In the genomic region with DNA sequence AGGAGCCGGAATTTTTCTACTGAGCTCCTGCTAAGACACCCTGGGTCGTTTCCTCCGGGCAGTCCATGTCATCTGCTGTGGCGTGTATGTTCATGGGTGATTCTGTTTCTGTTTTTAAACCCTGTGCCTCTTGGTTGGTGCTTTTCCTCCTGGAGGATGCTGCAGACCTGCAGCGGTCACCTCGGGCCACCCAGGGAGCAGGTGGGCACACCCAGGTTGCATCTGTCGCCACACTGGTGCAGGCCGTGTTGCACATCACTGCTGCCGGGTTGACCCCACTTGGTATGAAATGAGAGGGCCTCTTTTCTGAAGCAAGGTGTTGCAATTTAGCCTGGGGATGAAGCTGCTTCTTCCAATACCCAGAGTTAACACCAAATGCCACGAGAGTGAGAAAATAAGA, we compare ENCODE assay signal across 14 cellular contexts.
DNase-seq lines count a peak whose midpoint lies in the region; ATAC-seq and TF ChIP-seq lines count a peak whose summit lies in the region.
"Had no signal": no experiment of that assay in that cellular context is flagged by ENCODE, and none has a peak within 500 bp of the region (broad histone marks: within the 10 kb centered on the region; RNA-seq: fewer than 3 reads in every experiment).

No MANE protein-coding gene starts in this region.

- peak overlapping the region in 10 of 12 donors; percentile 46 to 90 (median 72) for H3K27ac ChIP-seq in heart left ventricle
- peak overlapping the region; percentile 28 for H3K27ac ChIP-seq in SU-DHL-6 (ENCODE audit: low read depth, low read length)
- peak overlapping the region; percentile 13 for H3K27ac ChIP-seq in mesendoderm (ENCODE audit: low read depth, low read length)
- peak overlapping the region in 3 of 4 donors; percentile 72 to 90 (median 84) for H3K27ac ChIP-seq in transverse colon
- H3K27ac ChIP-seq in lower lobe of right lung = no peak overlapping the region

- peaks cover 26% of the 10 kb centered on the region for H3F3A ChIP-seq in SU-DHL-6 (ENCODE audit: insufficient read depth)

- H3K36me3 ChIP-seq in heart left ventricle = no peaks in the 10 kb centered on the region
- H3K36me3 ChIP-seq in SU-DHL-6 (ENCODE audit: low read length) = no peaks in the 10 kb centered on the region
- no peaks in the 10 kb centered on the region for H3K36me3 ChIP-seq in mesendoderm (ENCODE audit: control insufficient read depth, insufficient read depth, low read length)
- no peaks in the 10 kb centered on the region for H3K36me3 ChIP-seq in transverse colon
- H3K36me3 ChIP-seq in lower lobe of right lung = no peaks in the 10 kb centered on the region

- H4K20me1 ChIP-seq in SU-DHL-6 (ENCODE audit: low read depth, low read length) = no peaks in the 10 kb centered on the region; the same call in 1 of the 2 replicates

- H3K9me3 ChIP-seq in heart left ventricle = no peaks in the 10 kb centered on the region
- no peaks in the 10 kb centered on the region for H3K9me3 ChIP-seq in SU-DHL-6 (ENCODE audit: insufficient read depth, low read length)
- no peaks in the 10 kb centered on the region for H3K9me3 ChIP-seq in transverse colon
- no peaks in the 10 kb centered on the region for H3K9me3 ChIP-seq in lower lobe of right lung

- peaks cover 26% of the 10 kb centered on the region for H3K79me1 ChIP-seq in mesendoderm (ENCODE audit: low read length)

- H3K4me3 ChIP-seq in heart left ventricle = no peak overlapping the region
- no peak overlapping the region for H3K4me3 ChIP-seq in SU-DHL-6 (ENCODE audit: insufficient read depth, low read length, poor library complexity, severe bottlenecking)
- H3K4me3 ChIP-seq in mesendoderm (ENCODE audit: low read length) = no peak overlapping the region
- H3K4me3 ChIP-seq in transverse colon = no peak overlapping the region
- no peak overlapping the region for H3K4me3 ChIP-seq in lower lobe of right lung

- no peak for TF ChIP-seq POLR2A in heart left ventricle (IDR thresholded peaks at IDR 0.05)
- no peak for TF ChIP-seq POLR2A in transverse colon (IDR thresholded peaks at IDR 0.05)

- WGBS in heart left ventricle, 4 donors = 66 to 83% (median 82%) methylated on average over 10 of the region's 10 CpGs
- no CpG with 5 or more reads among the region's 10 CpGs for WGBS in mesendoderm (ENCODE audit: extremely low coverage, insufficient coverage, low lambda C conversion rate)
- 90% methylated on average over 10 of the region's 10 CpGs; no CpG with 5 or more reads in 1 of the 2 donors for WGBS in transverse colon (ENCODE audit: low coverage in 1 of 2), 2 donors

- intact Hi-C loops in heart left ventricle (cut with DNase I) = no loop called here
- intact Hi-C loops in left cardiac atrium (cut with DNase I) = no loop called here
- intact Hi-C loops in transverse colon (cut with DNase I; ENCODE audit: low total_unique reads) = loop anchor here (5.0 kb wide), 1 partner anchor 32 kb away; no protein-coding TSS in a partner anchor
- intact Hi-C loops in lower lobe of right lung (cut with DNase I) = no loop called here

- no peak for TF ChIP-seq CTCF in heart left ventricle (IDR thresholded peaks at IDR 0.05)
- no peak for TF ChIP-seq CTCF in SU-DHL-6 (IDR thresholded peaks at IDR 0.05; ENCODE audit: insufficient read depth, low read length, poor library complexity, severe bottlenecking)
- TF ChIP-seq CTCF in transverse colon (IDR thresholded peaks at IDR 0.05) = no peak
- TF ChIP-seq CTCF in lower lobe of right lung (IDR thresholded peaks at IDR 0.05) = no peak

- H3K4me1 ChIP-seq in heart left ventricle (peaks cover 2 to 84% (median 59%) of the 10 kb centered on the region in 12 donors), mesendoderm (ENCODE audit: control insufficient read depth, low read depth, low read length) (peaks cover 17% of the 10 kb centered on the region), transverse colon (peaks cover 32 to 49% (median 39%) of the 10 kb centered on the region in 4 donors), lower lobe of right lung (peaks cover 32% of the 10 kb centered on the region)

- no peaks in the 10 kb centered on the region for H3K9me2 ChIP-seq in SU-DHL-6 (replicated peaks; ENCODE audit: insufficient read depth, low read length)

- H3K9ac ChIP-seq in SU-DHL-6 (ENCODE audit: low read length) (no peak overlapping the region), mesendoderm (ENCODE audit: low read length) (no peak overlapping the region)

- no peak overlapping the region for H4K8ac ChIP-seq in mesendoderm (ENCODE audit: low read depth, low read length)

- no peak overlapping the region for H2BK15ac ChIP-seq in mesendoderm (replicated peaks; ENCODE audit: low read depth)

- no peak for TF ChIP-seq EP300 in transverse colon (IDR thresholded peaks at IDR 0.05; ENCODE audit: low read depth)

- no peaks in the 10 kb centered on the region for H3K27me3 ChIP-seq in heart left ventricle
- no peaks in the 10 kb centered on the region for H3K27me3 ChIP-seq in SU-DHL-6 (ENCODE audit: low read length)
- H3K27me3 ChIP-seq in mesendoderm (ENCODE audit: insufficient read depth, low read length, poor library complexity) = no peaks in the 10 kb centered on the region
- no peaks in the 10 kb centered on the region for H3K27me3 ChIP-seq in transverse colon
- no peaks in the 10 kb centered on the region for H3K27me3 ChIP-seq in lower lobe of right lung (ENCODE audit: low read depth)

- H3K18ac ChIP-seq in mesendoderm (ENCODE audit: low read length) = peak overlapping the region; percentile 65

- no peak overlapping the region for H4K5ac ChIP-seq in mesendoderm (ENCODE audit: low read length)

- H3K4me2 ChIP-seq in SU-DHL-6 (ENCODE audit: low read depth, low read length, poor library complexity, severe bottlenecking) (no peak overlapping the region), mesendoderm (ENCODE audit: low read length) (no peak overlapping the region)

- H3K79me2 ChIP-seq in SU-DHL-6 (ENCODE audit: insufficient read depth, low read length) (peaks cover 100% of the 10 kb centered on the region), mesendoderm (ENCODE audit: control insufficient read depth, insufficient read depth, low read length) (peaks cover 74% of the 10 kb centered on the region)

- no peak overlapping the region for H2AK5ac ChIP-seq in mesendoderm (ENCODE audit: low read length)

- no peak for DNase-seq in heart left ventricle
- no peak for DNase-seq in left cardiac atrium
- no peak for DNase-seq in mesendoderm
- no peak for DNase-seq in transverse colon
- DNase-seq in Ammon's horn (ENCODE audit: low spot score) = no peak
- no peak for DNase-seq in lower lobe of right lung
- DNase-seq in COLO829 (ENCODE audit: low spot score) = no peak
- DNase-seq: CD4-positive, alpha-beta T cell; H7; KG1; NCI-H1092 treated with DMSO at 0.1 percent for 48 hours; NCI-H1694; NK-92 treated with Interleukin-12 subunit alpha and Interleukin-12 subunit beta, amount 100 ng/mL, for 24 hours had no signal

- H3K23ac ChIP-seq in mesendoderm (ENCODE audit: low read length) = no peak overlapping the region

- in situ Hi-C loops in transverse colon (cut with MboI; ENCODE audit: low pct_ligation_motif_present in 1 of 4, low pct_unique_long_range_greater_than_20kb in 1 of 4, low sequenced_read_pairs in 3 of 4) = no loop called here

- H3K4ac ChIP-seq in mesendoderm (ENCODE audit: low read depth, low read length) = no peak overlapping the region

- ATAC-seq in heart left ventricle = no peak
- ATAC-seq in left cardiac atrium = no peak
- no peak for ATAC-seq in lower lobe of right lung

- no peak overlapping the region for H3K56ac ChIP-seq in mesendoderm (ENCODE audit: low read length)

- no peak overlapping the region for H2BK120ac ChIP-seq in mesendoderm (ENCODE audit: low read depth, low read length)

- no peak overlapping the region for H2BK5ac ChIP-seq in mesendoderm (ENCODE audit: low read length)

- no peak overlapping the region for H2AFZ ChIP-seq in SU-DHL-6 (ENCODE audit: low read depth, low read length, severe bottlenecking)
